ENCODE assay signal across 19 cellular contexts in the genomic region with DNA sequence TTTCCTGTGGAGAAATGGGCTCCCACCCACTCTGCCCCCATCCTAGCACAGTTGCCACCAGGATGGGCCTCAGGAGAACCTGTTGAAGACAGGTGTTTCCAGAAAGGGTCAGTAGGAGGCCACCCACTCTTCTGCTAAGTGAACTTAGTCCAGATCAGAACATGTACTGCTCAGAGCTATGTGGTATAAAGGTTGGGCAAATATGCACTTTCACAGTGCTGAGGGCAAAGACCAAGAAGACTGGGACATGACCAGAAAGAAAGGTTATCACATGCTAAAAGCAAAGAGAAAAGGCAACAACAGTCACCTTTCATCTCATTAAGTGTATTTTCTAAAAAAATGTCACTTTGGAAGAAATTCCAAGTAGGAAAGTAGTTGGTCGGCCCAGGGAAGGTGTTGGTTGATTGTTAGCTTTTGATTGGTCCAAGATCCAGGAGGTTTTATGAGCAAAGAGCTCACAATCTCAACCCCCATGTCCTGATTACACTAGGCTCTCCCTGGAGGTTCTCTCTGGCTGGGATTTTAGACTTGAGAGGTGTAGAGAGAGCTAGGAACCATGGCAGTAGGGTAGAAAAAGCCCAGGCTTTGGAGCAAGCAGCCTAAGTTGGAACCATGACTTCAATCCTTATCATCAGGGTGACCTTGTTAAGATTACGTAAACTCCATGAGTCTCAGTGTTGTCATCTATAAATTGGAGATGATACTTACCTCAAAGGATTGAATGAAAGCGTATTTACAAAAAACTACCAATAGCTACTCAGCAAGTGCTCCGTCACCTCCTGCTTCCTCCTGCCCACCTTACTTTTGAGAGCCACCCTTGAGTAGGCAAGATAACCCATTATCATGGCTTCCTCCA.
DNase-seq lines count a peak whose midpoint lies in the region; ATAC-seq and TF ChIP-seq lines count a peak whose summit lies in the region.
"Had no signal": no experiment of that assay in that cellular context is flagged by ENCODE, and none has a peak within 500 bp of the region (broad histone marks: within the 10 kb centered on the region; RNA-seq: fewer than 3 reads in every experiment).

No MANE protein-coding gene starts in this region.

- peak overlapping the region; percentile 87 for H3K27ac ChIP-seq in RWPE2 (ENCODE audit: poor library complexity, severe bottlenecking)
- H3K27ac ChIP-seq in esophagus (ENCODE audit: low read depth in 2 of 2, low read length in 1 of 2), result peak overlapping the region; percentile 11 to 78
- peak overlapping the region; percentile 76 for H3K27ac ChIP-seq in muscle layer of duodenum (ENCODE audit: low read length)
- H3K27ac ChIP-seq in suprapubic skin, result peak overlapping the region; percentile 60
- H3K27ac ChIP-seq in tibial artery, result peak overlapping the region in 1 of 2 donors; percentile 62
- H3K27ac ChIP-seq: foreskin keratinocyte, WERI-Rb-1 had no signal

- H3K9me3 ChIP-seq in RWPE2 (ENCODE audit: severe bottlenecking) (no peaks in the 10 kb centered on the region), esophagus (ENCODE audit: control insufficient read depth in 2 of 2, insufficient read depth in 1 of 2, low read depth in 1 of 2, low read length in 1 of 2) (no peaks in the 10 kb centered on the region), muscle layer of duodenum (ENCODE audit: control insufficient read depth in 1 of 2, low read length in 2 of 2) (no peaks in the 10 kb centered on the region), suprapubic skin (no peaks in the 10 kb centered on the region), tibial artery (no peaks in the 10 kb centered on the region)
- H3K9me3 ChIP-seq: Peyer's patch had no signal

- intact Hi-C loops in tibial artery (cut with DNase I; ENCODE audit: low total_unique reads), result no loop called here

- no peak for TF ChIP-seq EP300 in suprapubic skin (IDR thresholded peaks at IDR 0.05)

- DNase-seq in RWPE2 (ENCODE audit: low spot score) (no peak), suprapubic skin (ENCODE audit: low spot score in 2 of 2) (no peak), islet precursor cell (no peak), tibial artery (no peak), NOMO-1 treated with dmso at 0.1 percent for 144 hours (lab: John Stamatoyannopoulos, UW; ENCODE audit: unreplicated experiment) (no peak)
- DNase-seq: activated CD4-positive, alpha-beta T cell treated with anti-CD3 and anti-CD28 coated beads, Interleukin-2, amount 50 U/mL, for 4 hours; activated CD8-positive, alpha-beta memory T cell treated with anti-CD3 and anti-CD28 coated beads, Interleukin-2, amount 50 U/mL, for 48 hours; activated effector memory CD4-positive, alpha-beta T cell treated with Interleukin-2 at 50 U/mL for 16 hours; left cardiac atrium; NCI-H1105; NCI-H2081 treated with DMSO at 0.1 percent for 48 hours; NCI-H446; Peyer's patch; stimulated activated CD4-positive, alpha-beta T cell treated with anti-CD3 and anti-CD28 coated beads, Interleukin-4, amount 100 ng/mL, for 4 hours; WERI-Rb-1 had no signal

- H3K4me1 ChIP-seq in RWPE2 (ENCODE audit: insufficient read depth, poor library complexity, severe bottlenecking) (peaks cover 16% of the 10 kb centered on the region), esophagus (ENCODE audit: control insufficient read depth in 2 of 2, insufficient read depth in 2 of 2, low read length in 1 of 2) (no peaks in the 10 kb centered on the region), muscle layer of duodenum (ENCODE audit: control insufficient read depth in 1 of 2, insufficient read depth in 2 of 2, low read length in 2 of 2) (no peaks in the 10 kb centered on the region), suprapubic skin (peaks cover 21% of the 10 kb centered on the region), tibial artery (peaks cover 0 to 23% (median 9%) of the 10 kb centered on the region in 4 donors)
- H3K4me1 ChIP-seq: Peyer's patch had no signal

- no peak for TF ChIP-seq CTCF in RWPE2 (IDR thresholded peaks at IDR 0.05; ENCODE audit: poor library complexity, severe bottlenecking)
- no peak for TF ChIP-seq CTCF in suprapubic skin (IDR thresholded peaks at IDR 0.05)
- no peak for TF ChIP-seq CTCF in tibial artery (IDR thresholded peaks at IDR 0.05)

- H3K4me3 ChIP-seq in RWPE2 (ENCODE audit: severe bottlenecking), result no peak overlapping the region
- no peak overlapping the region for H3K4me3 ChIP-seq in esophagus (ENCODE audit: low read depth in 1 of 2, low read length in 2 of 2)
- no peak overlapping the region for H3K4me3 ChIP-seq in muscle layer of duodenum (ENCODE audit: low read depth in 1 of 2, low read length in 2 of 2)
- H3K4me3 ChIP-seq in suprapubic skin, result no peak overlapping the region
- H3K4me3 ChIP-seq in tibial artery, result no peak overlapping the region
- H3K4me3 ChIP-seq: Peyer's patch had no signal

- H3K36me3 ChIP-seq in RWPE2 (ENCODE audit: low read depth) (no peaks in the 10 kb centered on the region), esophagus (ENCODE audit: control insufficient read depth in 2 of 2, insufficient read depth in 2 of 2, low read length in 1 of 2) (no peaks in the 10 kb centered on the region), muscle layer of duodenum (ENCODE audit: control insufficient read depth in 1 of 2, insufficient read depth in 2 of 2, low read length in 2 of 2) (no peaks in the 10 kb centered on the region), suprapubic skin (no peaks in the 10 kb centered on the region), tibial artery (no peaks in the 10 kb centered on the region)
- H3K36me3 ChIP-seq: Peyer's patch, WERI-Rb-1 had no signal

- no peak for ATAC-seq in RWPE2 (ENCODE audit: low read depth)
- ATAC-seq in HG03342 (IDR thresholded peaks at IDR 0.05; ENCODE audit: unreplicated experiment), result no peak

- TF ChIP-seq POLR2A in suprapubic skin (IDR thresholded peaks at IDR 0.05), result no peak

- H3K27me3 ChIP-seq in RWPE2 (ENCODE audit: insufficient read depth, poor library complexity, severe bottlenecking) (no peaks in the 10 kb centered on the region), esophagus (ENCODE audit: control insufficient read depth in 1 of 2, insufficient read depth in 2 of 2, low read length in 2 of 2) (no peaks in the 10 kb centered on the region), muscle layer of duodenum (ENCODE audit: low read depth, low read length) (no peaks in the 10 kb centered on the region), suprapubic skin (no peaks in the 10 kb centered on the region), tibial artery (no peaks in the 10 kb centered on the region)
- H3K27me3 ChIP-seq: foreskin keratinocyte, Peyer's patch had no signal

- 92 to 95% methylated on average over 4 of the region's 4 CpGs for WGBS in esophagus, 2 donors
- 97% methylated on average over 4 of the region's 4 CpGs for WGBS in suprapubic skin
